Comparison of ENCODE assay signal across 8 cellular contexts in genomic region chr17:752002-752619, GRCh38. TPM values are rescaled to one million over a fixed set of nuclear protein-coding genes. Genes with fewer than 3 reads are reported as not detected.
DNase-seq lines count a peak whose midpoint lies in the region; ATAC-seq and TF ChIP-seq lines count a peak whose summit lies in the region.

Gene GEMIN4, minus strand, starts transcription at chr17:752264. Its CDS starts 122 bp downstream, at chr17:752142.

- H3K27me3 Mint-ChIP-seq in GM23338 (ENCODE audit: insufficient read depth, low read depth, poor library complexity), result peaks cover 28% of the 10 kb centered on the region

- peaks cover 36% of the 10 kb centered on the region for H3K79me2 ChIP-seq in GM23338 (replicated peaks; ENCODE audit: insufficient read depth)

- H3K9me3 ChIP-seq in neuron (ENCODE audit: low read length), result peaks cover 10% of the 10 kb centered on the region

- H3K4me3 ChIP-seq in GM23338, result peak within 1 kb of the TSS; percentile 96
- peak within 1 kb of the TSS; percentile 64 for H3K4me3 ChIP-seq in neuron (ENCODE audit: low read length)

- H3K36me3 ChIP-seq in GM23338 (ENCODE audit: insufficient read depth), result peaks cover 18% of the 10 kb centered on the region; the same call in 1 of the 2 replicates
- H3K36me3 ChIP-seq in neuron (ENCODE audit: insufficient read depth, low read length), result peaks cover 18% of the 10 kb centered on the region

- H3K4me1 Mint-ChIP-seq in GM23338, result peaks cover 23% of the 10 kb centered on the region

- peak within 1 kb of the TSS; percentile 84; the same call in 1 of the 2 replicates for H3K27ac ChIP-seq in GM23338 (ENCODE audit: low read depth)

- in situ Hi-C loops in G401 (cut with HindIII; ENCODE audit: low sequenced_read_pairs), result loop anchor here (25.0 kb wide), 1 partner anchor 235 kb away; the partner anchor contains the start of genes NXN and TIMM22

- H3K27ac Mint-ChIP-seq in GM23338, result peak within 1 kb of the TSS; percentile 87

- H3K4me1 ChIP-seq in GM23338 (ENCODE audit: insufficient read depth), result peaks cover 6% of the 10 kb centered on the region; the same call in 1 of the 2 replicates
- H3K4me1 ChIP-seq in neuron (ENCODE audit: insufficient read depth, low read length), result peaks cover 11% of the 10 kb centered on the region

- DNase-seq in G401 (ENCODE audit: low spot score), result peak; percentile 83
- peak; percentile 95 for DNase-seq in GM23338 (ENCODE audit: low spot score)
- peak; percentile 80 for DNase-seq in LHCN-M2 (ENCODE audit: low read depth)
- peak; percentile 92 to 94 for DNase-seq in SHP77 (lab: John Stamatoyannopoulos, UW)
- DNase-seq in activated gamma-delta T cell treated with anti-CD3 and anti-CD28 coated beads, Interleukin-2, amount 50 U/mL, for 16 hours (ENCODE audit: low read depth), result peak; percentile 97
- DNase-seq in foreskin melanocyte, result peak; percentile 72
- peak; percentile 61 for DNase-seq in stromal cell of bone marrow (ENCODE audit: low read depth)

- peak; percentile 93 for ATAC-seq in GM23338

- H3K27me3 ChIP-seq in GM23338 (ENCODE audit: insufficient read depth) (no peaks in the 10 kb centered on the region), neuron (ENCODE audit: insufficient read depth, low read length) (no peaks in the 10 kb centered on the region)

- peaks cover 42% of the 10 kb centered on the region for H3K9me3 Mint-ChIP-seq in GM23338

- H2AFZ ChIP-seq in GM23338, result peak within 1 kb of the TSS; percentile 83
- H2AFZ ChIP-seq in neuron (ENCODE audit: low read depth, low read length), result peak within 1 kb of the TSS; percentile 39

- H3K36me3 Mint-ChIP-seq in GM23338 (ENCODE audit: low read depth), result peaks cover 67% of the 10 kb centered on the region

- H3F3A ChIP-seq in GM23338 (replicated peaks; ENCODE audit: low read depth), result 0 out of 2 replicates have a peak, but pooled peaks cover 4% of the 10 kb centered on the region

- H3K4me3 Mint-ChIP-seq in GM23338, result peak within 1 kb of the TSS; percentile 93

- H3K9me2 ChIP-seq in GM23338 (ENCODE audit: insufficient read depth), result peaks cover 3% of the 10 kb centered on the region; the same call in 1 of the 2 replicates

- TF ChIP-seq CTCF in GM23338 (conservative IDR thresholded peaks at IDR 0.05; ENCODE audit: low read depth in 2 of 2), result peak; percentile 59 to 93

- peaks cover 7% of the 10 kb centered on the region; the same call in 1 of the 2 replicates for H4K20me1 ChIP-seq in GM23338 (replicated peaks; ENCODE audit: insufficient read depth)

- H3K4me2 ChIP-seq in GM23338, result peak within 1 kb of the TSS; percentile 99

TF ChIP-seq in GM23338, 12 proteins besides CTCF, POLR2A, EP300 and RAD21:
- TF ChIP-seq NANOG (IDR thresholded peaks at IDR 0.05; ENCODE audit: borderline replicate concordance) (no peak), POLR2AphosphoS5 (IDR thresholded peaks at IDR 0.05; ENCODE audit: low read depth) (peak; percentile 75), ETS1 (IDR thresholded peaks at IDR 0.05) (peak; percentile 40; the same call in 1 of the 2 replicates), ZNF462 (CRISPR knock-in tag; IDR thresholded peaks at IDR 0.05) (no peak)

RNA-seq across cellular contexts. Expression of gene GEMIN4, which starts in this region (rescaled TPM):
- total RNA-seq in G401 (2014; rRNA removed; shearing (Covaris generic)), result 36.1 and 39.9 TPM in 2 replicates
- total RNA-seq in GM23338 (2014; rRNA removed; shearing (Covaris generic)), result 42.4 and 45.0 TPM in 2 replicates
- 14.1 and 14.5 TPM in 2 replicates for polyA plus RNA-seq in GM23338 (2016; fragmentation: Nextera tagmentation; extraction: Ambion mirVana)
- 20.5 and 23.0 TPM in 2 replicates for total RNA-seq in LHCN-M2 (2014; rRNA removed)
- polyA plus RNA-seq in LHCN-M2 (2012), result 14.0 TPM

Comparison
In these comparisons a context has a peak if more than half of its experiments do, and no peak if none do; other contexts are left out.
1. Peak in every context shown above with its lines: DNase-seq, ATAC-seq, H3K4me3 ChIP-seq and H3K27ac ChIP-seq.